Comparison of ENCODE assay signal across 13 cellular contexts in genomic region chr17:78980624-78980972, GRCh38. TPM values are rescaled to one million over a fixed set of nuclear protein-coding genes. Genes with fewer than 3 reads are reported as not detected.
A peak's percentile ranks its signal among the peaks of the same experiment; 100 is the strongest.
DNase-seq lines count a peak whose midpoint lies in the region; ATAC-seq lines count a peak whose summit lies in the region.
"Had no signal": no experiment of that assay in that cellular context is flagged by ENCODE, and none has a peak within 500 bp of the region (broad histone marks: within the 10 kb centered on the region; RNA-seq: fewer than 3 reads in every experiment).

No MANE protein-coding gene starts in this region.

- H3K4me3 ChIP-seq in subcutaneous abdominal adipose tissue (ENCODE audit: low read depth in 1 of 5, low read length in 5 of 5), result no peak overlapping the region
- H3K4me3 ChIP-seq: testis had no signal

- peaks cover 16% of the 10 kb centered on the region for H3K36me3 Mint-ChIP-seq in activated CD4-positive, alpha-beta memory T cell treated with anti-CD3 and anti-CD28 coated beads, Interleukin-2, amount 10 ng/mL, durations not matched to agents 7 days and 5 days (ENCODE audit: low read depth)
- H3K36me3 Mint-ChIP-seq in activated CD4-positive, alpha-beta memory T cell treated with anti-CD3 and anti-CD28 coated beads for 36 hours, result no peaks in the 10 kb centered on the region
- H3K36me3 Mint-ChIP-seq in activated T-helper 17 cell treated with anti-CD3 and anti-CD28 coated beads, Interleukin-2, amount 50 U/mL, for 72 hours (ENCODE audit: low read depth), result no peaks in the 10 kb centered on the region

- H3K9me3 Mint-ChIP-seq in activated CD4-positive, alpha-beta memory T cell treated with anti-CD3 and anti-CD28 coated beads, Interleukin-2, amount 10 ng/mL, durations not matched to agents 7 days and 5 days, result no peaks in the 10 kb centered on the region
- no peaks in the 10 kb centered on the region for H3K9me3 Mint-ChIP-seq in activated CD4-positive, alpha-beta memory T cell treated with anti-CD3 and anti-CD28 coated beads for 36 hours
- H3K9me3 Mint-ChIP-seq in activated T-helper 17 cell treated with anti-CD3 and anti-CD28 coated beads, Interleukin-2, amount 50 U/mL, for 72 hours, result no peaks in the 10 kb centered on the region

- H3K4me1 ChIP-seq in subcutaneous abdominal adipose tissue (ENCODE audit: control insufficient read depth in 5 of 5, insufficient read depth in 5 of 5, low read length in 5 of 5), result peaks cover 4 to 50% (median 47%) of the 10 kb centered on the region in 5 donors

- peaks cover 0 to 8% (median 0%) of the 10 kb centered on the region in 5 donors for H3K36me3 ChIP-seq in subcutaneous abdominal adipose tissue (ENCODE audit: control insufficient read depth in 5 of 5, insufficient read depth in 5 of 5, low read length in 5 of 5)

- POLR2A ChIA-PET in activated CD4-positive, alpha-beta memory T cell treated with anti-CD3 and anti-CD28 coated beads, Interleukin-2, amount 10 ng/mL, durations not matched to agents 7 days and 5 days (lab: Charles Lee), result no interaction called here
- POLR2A ChIA-PET in activated CD4-positive, alpha-beta memory T cell treated with anti-CD3 and anti-CD28 coated beads for 36 hours (lab: Charles Lee), result no interaction called here

- H3K9me3 ChIP-seq in subcutaneous abdominal adipose tissue (ENCODE audit: control insufficient read depth in 5 of 5, low read length in 5 of 5), result no peaks in the 10 kb centered on the region
- H3K9me3 ChIP-seq: SJSA1, testis had no signal

- CTCF ChIA-PET in activated CD4-positive, alpha-beta memory T cell treated with anti-CD3 and anti-CD28 coated beads, Interleukin-2, amount 10 ng/mL, durations not matched to agents 7 days and 5 days (lab: Charles Lee), result interaction anchor here (2.1 kb wide), 1 partner anchor 10 kb away, joined by 9 read pairs; no protein-coding TSS in a partner anchor
- CTCF ChIA-PET in activated CD4-positive, alpha-beta memory T cell treated with anti-CD3 and anti-CD28 coated beads for 36 hours (lab: Charles Lee), result interaction anchor here (1.1 to 2.6 kb wide), 4 partner anchors 9 to 115 kb away, joined by 3 to 22 read pairs (median 4); no protein-coding TSS in a partner anchor

- H3K27ac ChIP-seq in layer of hippocampus (ENCODE audit: low read depth, low read length) (peak overlapping the region; percentile 88), subcutaneous abdominal adipose tissue (ENCODE audit: low read depth, low read length) (peak overlapping the region; percentile 50)

- H3K27me3 ChIP-seq in layer of hippocampus (ENCODE audit: control insufficient read depth, insufficient read depth, low read length), result no peaks in the 10 kb centered on the region
- no peaks in the 10 kb centered on the region for H3K27me3 ChIP-seq in subcutaneous abdominal adipose tissue (ENCODE audit: control insufficient read depth in 5 of 5, insufficient read depth in 4 of 5, low read length in 5 of 5)
- H3K27me3 ChIP-seq: SJSA1, testis had no signal

- DNase-seq in activated CD4-positive, alpha-beta memory T cell treated with anti-CD3 and anti-CD28 coated beads, Interleukin-2, amount 10 ng/mL, durations not matched to agents 7 days and 5 days, result no peak
- no peak for DNase-seq in activated CD4-positive, alpha-beta memory T cell treated with anti-CD3 and anti-CD28 coated beads for 36 hours
- DNase-seq in stimulated activated CD4-positive, alpha-beta T cell treated with anti-CD3 and anti-CD28 coated beads, Interleukin-4, amount 100 ng/mL, for 24 hours, result no peak
- no peak for DNase-seq in effector CD4-positive, alpha-beta T cell
- DNase-seq: central memory CD4-positive, alpha-beta T cell; KG1; NCI-H1694 treated with DMSO at 0.1 percent for 48 hours had no signal

- no peak for ATAC-seq in activated T-helper 17 cell treated with anti-CD3 and anti-CD28 coated beads, Interleukin-2, amount 50 U/mL, for 72 hours (replicated peaks)
- ATAC-seq in GM18907 (IDR thresholded peaks at IDR 0.05; ENCODE audit: unreplicated experiment), result no peak

- peaks cover 22% of the 10 kb centered on the region for H3K4me1 Mint-ChIP-seq in activated CD4-positive, alpha-beta memory T cell treated with anti-CD3 and anti-CD28 coated beads, Interleukin-2, amount 10 ng/mL, durations not matched to agents 7 days and 5 days
- peaks cover 15% of the 10 kb centered on the region for H3K4me1 Mint-ChIP-seq in activated CD4-positive, alpha-beta memory T cell treated with anti-CD3 and anti-CD28 coated beads for 36 hours (ENCODE audit: low read depth)
- no peaks in the 10 kb centered on the region for H3K4me1 Mint-ChIP-seq in activated T-helper 17 cell treated with anti-CD3 and anti-CD28 coated beads, Interleukin-2, amount 50 U/mL, for 72 hours

- intact Hi-C loops in activated CD4-positive, alpha-beta memory T cell treated with anti-CD3 and anti-CD28 coated beads for 36 hours (cut with micrococcal nuclease), result loop anchor here (10.0 kb wide), 1 partner anchor 266 kb away; no protein-coding TSS in a partner anchor

- H3K27me3 Mint-ChIP-seq in activated CD4-positive, alpha-beta memory T cell treated with anti-CD3 and anti-CD28 coated beads, Interleukin-2, amount 10 ng/mL, durations not matched to agents 7 days and 5 days, result no peaks in the 10 kb centered on the region
- no peaks in the 10 kb centered on the region for H3K27me3 Mint-ChIP-seq in activated CD4-positive, alpha-beta memory T cell treated with anti-CD3 and anti-CD28 coated beads for 36 hours
- H3K27me3 Mint-ChIP-seq in activated T-helper 17 cell treated with anti-CD3 and anti-CD28 coated beads, Interleukin-2, amount 50 U/mL, for 72 hours, result no peaks in the 10 kb centered on the region

- no peak overlapping the region for H3K27ac Mint-ChIP-seq in activated CD4-positive, alpha-beta memory T cell treated with anti-CD3 and anti-CD28 coated beads, Interleukin-2, amount 10 ng/mL, durations not matched to agents 7 days and 5 days
- H3K27ac Mint-ChIP-seq in activated CD4-positive, alpha-beta memory T cell treated with anti-CD3 and anti-CD28 coated beads for 36 hours, result no peak overlapping the region
- peak overlapping the region; percentile 76 for H3K27ac Mint-ChIP-seq in activated T-helper 17 cell treated with anti-CD3 and anti-CD28 coated beads, Interleukin-2, amount 50 U/mL, for 72 hours

- H3K9ac ChIP-seq in subcutaneous abdominal adipose tissue (ENCODE audit: low read length in 5 of 5), result peak overlapping the region in 3 of 5 donors; percentile 40 to 64 (median 43)

- peak overlapping the region; percentile 10 for H3K4me3 Mint-ChIP-seq in activated CD4-positive, alpha-beta memory T cell treated with anti-CD3 and anti-CD28 coated beads, Interleukin-2, amount 10 ng/mL, durations not matched to agents 7 days and 5 days
- no peak overlapping the region for H3K4me3 Mint-ChIP-seq in activated CD4-positive, alpha-beta memory T cell treated with anti-CD3 and anti-CD28 coated beads for 36 hours
- no peak overlapping the region for H3K4me3 Mint-ChIP-seq in activated T-helper 17 cell treated with anti-CD3 and anti-CD28 coated beads, Interleukin-2, amount 50 U/mL, for 72 hours

RNA-seq across cellular contexts. Expression of gene LGALS3BP, which starts 0.9 kb away (rescaled TPM):
- total RNA-seq in activated CD4-positive, alpha-beta memory T cell treated with anti-CD3 and anti-CD28 coated beads, Interleukin-2, amount 10 ng/mL, durations not matched to agents 7 days and 5 days, result 100 to 1,000 TPM; 209 to 219 TPM
- total RNA-seq in activated CD4-positive, alpha-beta memory T cell treated with anti-CD3 and anti-CD28 coated beads for 36 hours, result 10 to 100 TPM; 48.0 to 49.5 TPM
- 10 to 100 TPM; 44.8 to 48.2 TPM for total RNA-seq in activated T-helper 17 cell treated with anti-CD3 and anti-CD28 coated beads, Interleukin-2, amount 50 U/mL, for 72 hours

RNA-seq across cellular contexts. Expression of gene CANT1, which starts 29.0 kb away (rescaled TPM):
- total RNA-seq in activated CD4-positive, alpha-beta memory T cell treated with anti-CD3 and anti-CD28 coated beads, Interleukin-2, amount 10 ng/mL, durations not matched to agents 7 days and 5 days, result 10 to 100 TPM; 78.4 to 81.1 TPM
- total RNA-seq in activated CD4-positive, alpha-beta memory T cell treated with anti-CD3 and anti-CD28 coated beads for 36 hours, result 10 to 100 TPM; 63.3 to 65.4 TPM
- 10 to 100 TPM; 67.8 to 73.8 TPM for total RNA-seq in activated T-helper 17 cell treated with anti-CD3 and anti-CD28 coated beads, Interleukin-2, amount 50 U/mL, for 72 hours

RNA-seq across cellular contexts. Expression of gene C1QTNF1, which starts 43.4 kb away (rescaled TPM):
- not detected for total RNA-seq in activated CD4-positive, alpha-beta memory T cell treated with anti-CD3 and anti-CD28 coated beads, Interleukin-2, amount 10 ng/mL, durations not matched to agents 7 days and 5 days
- under 1 TPM; 0.31 to 0.38 TPM for total RNA-seq in activated CD4-positive, alpha-beta memory T cell treated with anti-CD3 and anti-CD28 coated beads for 36 hours
- total RNA-seq in activated T-helper 17 cell treated with anti-CD3 and anti-CD28 coated beads, Interleukin-2, amount 50 U/mL, for 72 hours, result not detected

RNA-seq across cellular contexts. Expression of gene TIMP2, which starts 55.4 kb away (rescaled TPM):
- 1 to 10 TPM; 3.3 TPM for total RNA-seq in activated CD4-positive, alpha-beta memory T cell treated with anti-CD3 and anti-CD28 coated beads, Interleukin-2, amount 10 ng/mL, durations not matched to agents 7 days and 5 days
- total RNA-seq in activated CD4-positive, alpha-beta memory T cell treated with anti-CD3 and anti-CD28 coated beads for 36 hours, result 1 to 10 TPM; 1.1 TPM
- total RNA-seq in activated T-helper 17 cell treated with anti-CD3 and anti-CD28 coated beads, Interleukin-2, amount 50 U/mL, for 72 hours, result under 1 TPM; 0.74 to 0.86 TPM

Comparison
In these comparisons a context has a peak if more than half of its experiments do, and no peak if none do; other contexts are left out.
1. RNA of gene LGALS3BP, which starts 0.9 kb away (total RNA-seq): 209 to 219 TPM in activated CD4-positive, alpha-beta memory T cell treated with anti-CD3 and anti-CD28 coated beads, Interleukin-2, amount 10 ng/mL, durations not matched to agents 7 days and 5 days; 48.0 to 49.5 TPM in activated CD4-positive, alpha-beta memory T cell treated with anti-CD3 and anti-CD28 coated beads for 36 hours and 44.8 to 48.2 TPM in activated T-helper 17 cell treated with anti-CD3 and anti-CD28 coated beads, Interleukin-2, amount 50 U/mL, for 72 hours; every median in the first group is over 4 times any median in the second.